15 cellular contexts compared by ENCODE assay signal in genomic region chr3:188361888-188362287, GRCh38.
DNase-seq lines count a peak whose midpoint lies in the region; ATAC-seq and TF ChIP-seq lines count a peak whose summit lies in the region.
"Had no signal": no experiment of that assay in that cellular context is flagged by ENCODE, and none has a peak within 500 bp of the region (broad histone marks: within the 10 kb centered on the region; RNA-seq: fewer than 3 reads in every experiment).

No MANE protein-coding gene starts in this region.

- H3K9me3 ChIP-seq in naive thymus-derived CD4-positive, alpha-beta T cell (ENCODE audit: control insufficient read depth in 2 of 3, low read length in 3 of 3) = no peaks in the 10 kb centered on the region
- no peaks in the 10 kb centered on the region for H3K9me3 ChIP-seq in WERI-Rb-1 (ENCODE audit: severe bottlenecking)

- H3K4me1 Mint-ChIP-seq in activated B cell treated with CpG ODN at 0.5 μM for 24 hours (peaks cover 76% of the 10 kb centered on the region), HFFc6 (ENCODE audit: low read depth) (peaks cover 22% of the 10 kb centered on the region)
- peaks cover 31 to 70% (median 47%) of the 10 kb centered on the region in 7 donors for H3K4me1 Mint-ChIP-seq in naive thymus-derived CD4-positive, alpha-beta T cell

- H3K36me3 Mint-ChIP-seq in activated B cell treated with CpG ODN at 0.5 μM for 24 hours (ENCODE audit: low read depth) (no peaks in the 10 kb centered on the region), HFFc6 (ENCODE audit: low read depth) (peaks cover 21% of the 10 kb centered on the region)
- peaks cover 0 to 18% (median 5%) of the 10 kb centered on the region in 5 donors for H3K36me3 Mint-ChIP-seq in naive thymus-derived CD4-positive, alpha-beta T cell

- no peak overlapping the region for H3K27ac ChIP-seq in naive thymus-derived CD4-positive, alpha-beta T cell (ENCODE audit: low read depth, low read length)
- no peak overlapping the region for H3K27ac ChIP-seq in WERI-Rb-1
- H3K27ac ChIP-seq: coronary artery had no signal

- CTCF ChIA-PET in activated B cell treated with CpG ODN at 0.5 μM for 24 hours (lab: Charles Lee) = interaction anchor here (1.1 to 1.5 kb wide), 3 partner anchors 593 to 621 kb away, joined by 3 to 4 read pairs (median 3); no protein-coding TSS in a partner anchor
- CTCF ChIA-PET in naive thymus-derived CD4-positive, alpha-beta T cell (lab: Charles Lee) = interaction anchor here (1.3 kb wide), 1 partner anchor 622 kb away, joined by 3 read pairs; no protein-coding TSS in a partner anchor

- H3K4me3 ChIP-seq in naive thymus-derived CD4-positive, alpha-beta T cell (ENCODE audit: low read length) = no peak overlapping the region
- H3K4me3 ChIP-seq in WERI-Rb-1 (ENCODE audit: low read depth, low read length) = no peak overlapping the region
- H3K4me3 ChIP-seq: coronary artery had no signal

- H3K4me1 ChIP-seq in naive thymus-derived CD4-positive, alpha-beta T cell (ENCODE audit: control insufficient read depth in 2 of 2, insufficient read depth in 2 of 2, low read length in 2 of 2) = peaks cover 31 to 32% of the 10 kb centered on the region in 2 donors

- no peaks in the 10 kb centered on the region for H3K27me3 ChIP-seq in naive thymus-derived CD4-positive, alpha-beta T cell (ENCODE audit: control insufficient read depth in 2 of 2, insufficient read depth in 2 of 2, low read length in 2 of 2)
- no peaks in the 10 kb centered on the region for H3K27me3 ChIP-seq in WERI-Rb-1 (ENCODE audit: insufficient read depth, low read depth, severe bottlenecking)

- ATAC-seq in activated B cell treated with CpG ODN at 0.5 μM for 24 hours (ENCODE audit: low read depth) = no peak
- ATAC-seq in naive thymus-derived CD4-positive, alpha-beta T cell = no peak

- H3K9me3 Mint-ChIP-seq in activated B cell treated with CpG ODN at 0.5 μM for 24 hours (no peaks in the 10 kb centered on the region), HFFc6 (no peaks in the 10 kb centered on the region)
- no peaks in the 10 kb centered on the region for H3K9me3 Mint-ChIP-seq in naive thymus-derived CD4-positive, alpha-beta T cell
- H3K9me3 Mint-ChIP-seq: activated T-cell treated with anti-CD3 and anti-CD28 coated beads, Interleukin-2, amount 50 U/mL, for 72 hours had no signal

- POLR2A ChIA-PET in activated B cell treated with CpG ODN at 0.5 μM for 24 hours (lab: Charles Lee) = interaction anchor here (0.7 to 2.2 kb wide), 4 partner anchors 60 to 618 kb away, joined by 3 to 11 read pairs (median 3); no protein-coding TSS in a partner anchor
- POLR2A ChIA-PET in naive thymus-derived CD4-positive, alpha-beta T cell (lab: Charles Lee) = interaction anchor here (0.5 kb wide), 1 partner anchor 776 kb away, joined by 3 read pairs; no protein-coding TSS in a partner anchor

- H3K27ac Mint-ChIP-seq in activated B cell treated with CpG ODN at 0.5 μM for 24 hours (peak overlapping the region; percentile 80), HFFc6 (no peak overlapping the region)
- H3K27ac Mint-ChIP-seq in naive thymus-derived CD4-positive, alpha-beta T cell = peak overlapping the region in 5 of 9 donors; percentile 63 to 83 (median 64)
- H3K27ac Mint-ChIP-seq: activated CD4-positive, alpha-beta T cell treated with anti-CD3 and anti-CD28 coated beads for 36 hours; activated T-cell treated with anti-CD3 and anti-CD28 coated beads, Interleukin-2, amount 50 U/mL, for 72 hours had no signal

- TF ChIP-seq CTCF in activated B cell treated with CpG ODN at 0.5 μM for 24 hours (IDR thresholded peaks at IDR 0.05) (no peak), HFFc6 (IDR thresholded peaks at IDR 0.05) (no peak), WERI-Rb-1 (IDR thresholded peaks at IDR 0.05; ENCODE audit: low read depth, low read length) (no peak)

- no peak overlapping the region for H3K4me3 Mint-ChIP-seq in activated B cell treated with CpG ODN at 0.5 μM for 24 hours
- peak overlapping the region in 7 of 10 donors; percentile 7 to 71 (median 52) for H3K4me3 Mint-ChIP-seq in naive thymus-derived CD4-positive, alpha-beta T cell
- H3K4me3 Mint-ChIP-seq in HFFc6 = no peak overlapping the region
- H3K4me3 Mint-ChIP-seq: activated CD4-positive, alpha-beta T cell treated with anti-CD3 and anti-CD28 coated beads for 36 hours had no signal

- H3K36me3 ChIP-seq in naive thymus-derived CD4-positive, alpha-beta T cell (ENCODE audit: control insufficient read depth in 2 of 3, insufficient read depth in 3 of 3, low read length in 3 of 3) = no peaks in the 10 kb centered on the region
- no peaks in the 10 kb centered on the region for H3K36me3 ChIP-seq in WERI-Rb-1

- DNase-seq in stimulated activated CD4-positive, alpha-beta T cell treated with anti-CD3 and anti-CD28 coated beads, Interleukin-4, amount 100 ng/mL, for 24 hours = peak; percentile 15
- no peak for DNase-seq in stimulated activated CD4-positive, alpha-beta T cell treated with anti-CD3 and anti-CD28 coated beads, Interleukin-12 subunit alpha, Interleukin-12 subunit beta, amount 100 ng/mL, for 4 hours
- no peak for DNase-seq in activated B cell treated with CpG ODN at 0.5 μM for 24 hours
- no peak for DNase-seq in naive thymus-derived CD4-positive, alpha-beta T cell
- no peak for DNase-seq in HFFc6
- no peak for DNase-seq in NCI-H226
- no peak for DNase-seq in iPS-NIHi11 (ENCODE audit: low spot score)
- DNase-seq in WERI-Rb-1 = no peak
- DNase-seq: activated CD4-positive, alpha-beta T cell treated with anti-CD3 and anti-CD28 coated beads for 36 hours; erythroblast; glutamatergic neuron; NCI-H446; occipital lobe had no signal

- intact Hi-C loops in activated B cell treated with CpG ODN at 0.5 μM for 24 hours (cut with micrococcal nuclease) = no loop called here
- intact Hi-C loops in naive thymus-derived CD4-positive, alpha-beta T cell (cut with micrococcal nuclease) = no loop called here

- H3K27me3 Mint-ChIP-seq in activated B cell treated with CpG ODN at 0.5 μM for 24 hours (no peaks in the 10 kb centered on the region), HFFc6 (ENCODE audit: insufficient read depth) (no peaks in the 10 kb centered on the region; the same call in 1 of the 2 replicates)
- H3K27me3 Mint-ChIP-seq in naive thymus-derived CD4-positive, alpha-beta T cell = peaks cover 0 to 2% (median 0%) of the 10 kb centered on the region in 5 donors
- H3K27me3 Mint-ChIP-seq: activated CD4-positive, alpha-beta T cell treated with anti-CD3 and anti-CD28 coated beads for 36 hours had no signal

Comparison
In these comparisons a context has a peak if more than half of its experiments do, and no peak if none do; other contexts are left out.
1. H3K4me3 Mint-ChIP-seq: peak in naive thymus-derived CD4-positive, alpha-beta T cell (7 of 10); none in activated B cell treated with CpG ODN at 0.5 μM for 24 hours (single experiment) and HFFc6 (single experiment).